ENCODE assay signal across 1 cellular context in the genomic region with DNA sequence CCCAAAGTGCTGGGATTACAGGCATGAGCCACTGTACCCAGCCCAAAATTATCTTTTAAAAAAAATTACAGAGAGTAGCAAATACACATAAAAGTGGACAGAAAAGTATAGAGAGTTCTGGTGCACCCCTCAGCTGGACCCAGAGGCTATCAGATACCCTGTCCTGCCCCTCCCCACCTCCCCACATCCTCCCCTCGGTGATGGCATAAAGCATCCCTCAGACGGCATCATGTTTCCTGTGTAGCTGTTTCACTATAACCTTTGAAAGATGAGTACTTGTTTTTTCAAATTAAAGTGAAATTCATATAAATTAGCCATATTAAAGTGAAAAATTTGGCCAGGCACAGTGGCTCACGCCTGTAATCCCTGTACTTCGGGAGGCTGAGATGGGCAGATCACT.
TF ChIP-seq lines count a peak whose summit lies in the region.

No MANE protein-coding gene starts in this region.

TF ChIP-seq in HepG2, 621 proteins besides CTCF, POLR2A, EP300 and RAD21:
- TF ChIP-seq, protein P1, sequence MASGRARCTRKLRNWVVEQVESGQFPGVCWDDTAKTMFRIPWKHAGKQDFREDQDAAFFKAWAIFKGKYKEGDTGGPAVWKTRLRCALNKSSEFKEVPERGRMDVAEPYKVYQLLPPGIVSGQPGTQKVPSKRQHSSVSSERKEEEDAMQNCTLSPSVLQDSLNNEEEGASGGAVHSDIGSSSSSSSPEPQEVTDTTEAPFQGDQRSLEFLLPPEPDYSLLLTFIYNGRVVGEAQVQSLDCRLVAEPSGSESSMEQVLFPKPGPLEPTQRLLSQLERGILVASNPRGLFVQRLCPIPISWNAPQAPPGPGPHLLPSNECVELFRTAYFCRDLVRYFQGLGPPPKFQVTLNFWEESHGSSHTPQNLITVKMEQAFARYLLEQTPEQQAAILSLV (CRISPR knock-in tag; IDR thresholded peaks at IDR 0.05; ENCODE audit: borderline replicate concordance): no peak
- TF ChIP-seq BHLHE40 (IDR thresholded peaks at IDR 0.05; ENCODE audit: low read length) (no peak), RFXANK (CRISPR knock-in tag; IDR thresholded peaks at IDR 0.05) (no peak), ONECUT2 (CRISPR knock-in tag; IDR thresholded peaks at IDR 0.05) (no peak), SP140L (CRISPR knock-in tag; IDR thresholded peaks at IDR 0.05; ENCODE audit: borderline replicate concordance) (no peak), ZNF616 (CRISPR knock-in tag; IDR thresholded peaks at IDR 0.05; ENCODE audit: low read depth) (no peak), KDM5B (CRISPR knock-in tag; IDR thresholded peaks at IDR 0.05; ENCODE audit: borderline replicate concordance) (no peak), ELF3 (CRISPR knock-in tag; IDR thresholded peaks at IDR 0.05) (no peak), ZNF343 (CRISPR knock-in tag; IDR thresholded peaks at IDR 0.05) (no peak), ZFP62 (CRISPR knock-in tag; IDR thresholded peaks at IDR 0.05) (no peak)
- TF ChIP-seq, protein P2, sequence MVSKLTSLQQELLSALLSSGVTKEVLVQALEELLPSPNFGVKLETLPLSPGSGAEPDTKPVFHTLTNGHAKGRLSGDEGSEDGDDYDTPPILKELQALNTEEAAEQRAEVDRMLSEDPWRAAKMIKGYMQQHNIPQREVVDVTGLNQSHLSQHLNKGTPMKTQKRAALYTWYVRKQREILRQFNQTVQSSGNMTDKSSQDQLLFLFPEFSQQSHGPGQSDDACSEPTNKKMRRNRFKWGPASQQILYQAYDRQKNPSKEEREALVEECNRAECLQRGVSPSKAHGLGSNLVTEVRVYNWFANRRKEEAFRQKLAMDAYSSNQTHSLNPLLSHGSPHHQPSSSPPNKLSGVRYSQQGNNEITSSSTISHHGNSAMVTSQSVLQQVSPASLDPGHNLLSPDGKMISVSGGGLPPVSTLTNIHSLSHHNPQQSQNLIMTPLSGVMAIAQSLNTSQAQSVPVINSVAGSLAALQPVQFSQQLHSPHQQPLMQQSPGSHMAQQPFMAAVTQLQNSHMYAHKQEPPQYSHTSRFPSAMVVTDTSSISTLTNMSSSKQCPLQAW (CRISPR knock-in tag; IDR thresholded peaks at IDR 0.05): no peak
- TF ChIP-seq, protein P3, sequence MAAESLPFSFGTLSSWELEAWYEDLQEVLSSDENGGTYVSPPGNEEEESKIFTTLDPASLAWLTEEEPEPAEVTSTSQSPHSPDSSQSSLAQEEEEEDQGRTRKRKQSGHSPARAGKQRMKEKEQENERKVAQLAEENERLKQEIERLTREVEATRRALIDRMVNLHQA (CRISPR knock-in tag; IDR thresholded peaks at IDR 0.05): no peak
- TF ChIP-seq, protein P4, sequence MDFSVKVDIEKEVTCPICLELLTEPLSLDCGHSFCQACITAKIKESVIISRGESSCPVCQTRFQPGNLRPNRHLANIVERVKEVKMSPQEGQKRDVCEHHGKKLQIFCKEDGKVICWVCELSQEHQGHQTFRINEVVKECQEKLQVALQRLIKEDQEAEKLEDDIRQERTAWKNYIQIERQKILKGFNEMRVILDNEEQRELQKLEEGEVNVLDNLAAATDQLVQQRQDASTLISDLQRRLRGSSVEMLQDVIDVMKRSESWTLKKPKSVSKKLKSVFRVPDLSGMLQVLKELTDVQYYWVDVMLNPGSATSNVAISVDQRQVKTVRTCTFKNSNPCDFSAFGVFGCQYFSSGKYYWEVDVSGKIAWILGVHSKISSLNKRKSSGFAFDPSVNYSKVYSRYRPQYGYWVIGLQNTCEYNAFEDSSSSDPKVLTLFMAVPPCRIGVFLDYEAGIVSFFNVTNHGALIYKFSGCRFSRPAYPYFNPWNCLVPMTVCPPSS (IDR thresholded peaks at IDR 0.05): no peak
- TF ChIP-seq, protein P5, sequence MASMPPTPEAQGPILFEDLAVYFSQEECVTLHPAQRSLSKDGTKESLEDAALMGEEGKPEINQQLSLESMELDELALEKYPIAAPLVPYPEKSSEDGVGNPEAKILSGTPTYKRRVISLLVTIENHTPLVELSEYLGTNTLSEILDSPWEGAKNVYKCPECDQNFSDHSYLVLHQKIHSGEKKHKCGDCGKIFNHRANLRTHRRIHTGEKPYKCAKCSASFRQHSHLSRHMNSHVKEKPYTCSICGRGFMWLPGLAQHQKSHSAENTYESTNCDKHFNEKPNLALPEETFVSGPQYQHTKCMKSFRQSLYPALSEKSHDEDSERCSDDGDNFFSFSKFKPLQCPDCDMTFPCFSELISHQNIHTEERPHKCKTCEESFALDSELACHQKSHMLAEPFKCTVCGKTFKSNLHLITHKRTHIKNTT (CRISPR knock-in tag; IDR thresholded peaks at IDR 0.05): no peak
- TF ChIP-seq, protein P6, sequence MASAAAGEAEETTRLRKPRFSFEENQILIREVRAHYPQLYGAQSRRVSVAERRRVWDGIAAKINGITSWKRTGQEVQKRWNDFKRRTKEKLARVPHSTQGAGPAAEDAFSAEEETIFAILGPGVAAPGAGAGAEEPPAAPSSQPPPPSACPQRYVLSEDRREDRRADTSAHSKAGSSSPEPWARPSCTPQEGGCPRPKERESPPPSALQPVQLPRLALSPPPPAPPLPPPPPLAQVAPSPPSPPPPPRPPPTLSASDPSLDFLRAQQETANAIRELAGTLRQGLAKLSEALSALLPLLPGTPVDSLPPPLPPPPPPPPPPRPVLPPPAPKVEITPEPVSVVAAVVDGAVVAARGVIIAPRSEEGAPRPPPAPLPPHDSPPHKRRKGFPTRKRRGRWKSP (CRISPR knock-in tag; IDR thresholded peaks at IDR 0.05): no peak
